Comparison of ENCODE assay signal across 24 cellular contexts in genomic region chr15:76134537-76134936, GRCh38.
DNase-seq lines count a peak whose midpoint lies in the region; ATAC-seq, FAIRE-seq and TF ChIP-seq lines count a peak whose summit lies in the region.
"Had no signal": no experiment of that assay in that cellular context is flagged by ENCODE, and none has a peak within 500 bp of the region (broad histone marks: within the 10 kb centered on the region; RNA-seq: fewer than 3 reads in every experiment).

No MANE protein-coding gene starts in this region.

- no peaks in the 10 kb centered on the region for H3K9me1 ChIP-seq in K562 (ENCODE audit: control insufficient read depth, insufficient read depth, low read length)

- 0% methylated on average over 1 of the region's 1 CpG for WGBS in K562 (ENCODE audit: insufficient coverage, low coverage, missing lambda C conversion rate)
- WGBS in right cardiac atrium, result 95% methylated on average over 1 of the region's 1 CpG

- no TSS peak for BruUV-seq in K562 (replicated peaks; lab: Mats Ljungman, UMichigan)

- no peak overlapping the region for H3K4me3 Mint-ChIP-seq in T-helper 2 cell treated with Interferon-gamma antibody and Interleukin-4, amounts not matched to agents 5 μg/mL and 100 μg/mL, for 36 hours
- no peak overlapping the region for H3K4me3 Mint-ChIP-seq in immature natural killer cell
- H3K4me3 Mint-ChIP-seq: CD14-positive monocyte; CD4-positive, alpha-beta T cell; CD8-positive, alpha-beta memory T cell had no signal

- no peaks in the 10 kb centered on the region for H3K36me3 Mint-ChIP-seq in T-helper 2 cell treated with Interferon-gamma antibody and Interleukin-4, amounts not matched to agents 5 μg/mL and 100 μg/mL, for 36 hours (ENCODE audit: low read depth)
- no peaks in the 10 kb centered on the region for H3K36me3 Mint-ChIP-seq in immature natural killer cell
- H3K36me3 Mint-ChIP-seq: CD14-positive monocyte; CD8-positive, alpha-beta memory T cell had no signal

- no peak for TF ChIP-seq EP300 in K562 (IDR thresholded peaks at IDR 0.05; ENCODE audit: low read length)

- no peaks in the 10 kb centered on the region for H3K9me3 Mint-ChIP-seq in T-helper 2 cell treated with Interferon-gamma antibody and Interleukin-4, amounts not matched to agents 5 μg/mL and 100 μg/mL, for 36 hours
- H3K9me3 Mint-ChIP-seq in immature natural killer cell, result no peaks in the 10 kb centered on the region
- H3K9me3 Mint-ChIP-seq: CD14-positive monocyte; CD4-positive, alpha-beta T cell had no signal

- H3K4me1 ChIP-seq in HEK293 (ENCODE audit: control insufficient read depth, insufficient read depth, low read length), result no peaks in the 10 kb centered on the region
- peaks cover 61% of the 10 kb centered on the region for H3K4me1 ChIP-seq in OCI-LY3 (ENCODE audit: low read length)
- H3K4me1 ChIP-seq in K562 (replicated peaks in 1 of 2; ENCODE audit: control insufficient read depth in 2 of 2, insufficient read depth in 2 of 2, low read length in 2 of 2), result no peaks in the 10 kb centered on the region; a peak in 1 of 5 replicates
- H3K4me1 ChIP-seq in right cardiac atrium (ENCODE audit: control insufficient read depth, insufficient read depth, low read length), result no peaks in the 10 kb centered on the region
- H3K4me1 ChIP-seq: A549, BE2C had no signal

- H3K27me3 ChIP-seq in OCI-LY3 (ENCODE audit: low read depth, low read length), result peaks cover 3% of the 10 kb centered on the region; the same call in 1 of the 2 replicates
- H3K27me3 ChIP-seq in K562 (ENCODE audit: control insufficient read depth in 2 of 2, insufficient read depth in 2 of 2, low read length in 2 of 2), result peaks cover 21 to 52% of the 10 kb centered on the region in 2 experiments
- H3K27me3 ChIP-seq in right cardiac atrium (ENCODE audit: control insufficient read depth, insufficient read depth), result no peaks in the 10 kb centered on the region
- H3K27me3 ChIP-seq: BLaER1 treated with 17β-estradiol and CSF1 and Interleukin-3, amounts not matched to agents 10 nM and 100 nM had no signal

- no peak for TF ChIP-seq RAD21 in K562 (CRISPR knock-in tag; conservative IDR thresholded peaks at IDR 0.05 in 1 of 2, IDR thresholded peaks at IDR 0.05 in 1 of 2)

- H3K9ac ChIP-seq in OCI-LY3 (ENCODE audit: low read length) (peak overlapping the region; percentile 60; the same call in 1 of the 2 replicates), K562 (ENCODE audit: insufficient read depth in 1 of 2, low read depth in 2 of 2, low read length in 2 of 2) (no peak overlapping the region)
- H3K9ac ChIP-seq: BLaER1 treated with 17β-estradiol and CSF1 and Interleukin-3, amounts not matched to agents 10 nM and 100 nM had no signal

- in situ Hi-C loops in K562 (cut with MboI), result no loop called here

- peaks cover 7% of the 10 kb centered on the region for H3K4me1 Mint-ChIP-seq in T-helper 2 cell treated with Interferon-gamma antibody and Interleukin-4, amounts not matched to agents 5 μg/mL and 100 μg/mL, for 36 hours (ENCODE audit: low read depth)
- no peaks in the 10 kb centered on the region for H3K4me1 Mint-ChIP-seq in immature natural killer cell

- no peaks in the 10 kb centered on the region for H4K20me1 ChIP-seq in OCI-LY3 (ENCODE audit: insufficient read depth, low read length)
- H4K20me1 ChIP-seq in K562 (replicated peaks; ENCODE audit: control insufficient read depth, insufficient read depth, low read length), result 0 out of 2 replicates have a peak, but pooled peaks cover 3% of the 10 kb centered on the region
- H4K20me1 ChIP-seq: BLaER1 treated with 17β-estradiol and CSF1 and Interleukin-3, amounts not matched to agents 10 nM and 100 nM had no signal

- intact Hi-C loops in K562 (cut with micrococcal nuclease) (loop anchor here (10.0 kb wide), 1 partner anchor 180 kb away; no protein-coding TSS in a partner anchor), right cardiac atrium (cut with DNase I) (no loop called here)

- H3K27ac Mint-ChIP-seq in T-helper 2 cell treated with Interferon-gamma antibody and Interleukin-4, amounts not matched to agents 5 μg/mL and 100 μg/mL, for 36 hours, result no peak overlapping the region
- no peak overlapping the region for H3K27ac Mint-ChIP-seq in immature natural killer cell
- H3K27ac Mint-ChIP-seq: CD14-positive monocyte; CD4-positive, alpha-beta T cell; CD8-positive, alpha-beta memory T cell had no signal

- no peak for TF ChIP-seq POLR2A in K562 (conservative IDR thresholded peaks at IDR 0.05)

- ATAC-seq in K562 (no peak), right cardiac atrium (no peak)

- H3K4me2 ChIP-seq in OCI-LY3 (ENCODE audit: low read length) (peak overlapping the region; percentile 53), K562 (ENCODE audit: insufficient read depth, low read length) (no peak overlapping the region)
- H3K4me2 ChIP-seq: A549; BLaER1 treated with 17β-estradiol and CSF1 and Interleukin-3, amounts not matched to agents 10 nM and 100 nM had no signal

- H2AFZ ChIP-seq in OCI-LY3 (ENCODE audit: low read depth, low read length) (no peak overlapping the region; the same call in 1 of the 2 replicates), K562 (ENCODE audit: low read depth, low read length) (no peak overlapping the region)

- H3K27me3 Mint-ChIP-seq in T-helper 2 cell treated with Interferon-gamma antibody and Interleukin-4, amounts not matched to agents 5 μg/mL and 100 μg/mL, for 36 hours (ENCODE audit: low read depth), result peaks cover 6% of the 10 kb centered on the region
- H3K27me3 Mint-ChIP-seq in immature natural killer cell (ENCODE audit: low read depth in 3 of 3), result peaks cover 0 to 6% (median 5%) of the 10 kb centered on the region in 3 donors

- H3K36me3 ChIP-seq in HEK293 (ENCODE audit: control insufficient read depth in 2 of 2, insufficient read depth in 1 of 2, low read length in 2 of 2), result no peaks in the 10 kb centered on the region
- H3K36me3 ChIP-seq in OCI-LY3 (replicated peaks; ENCODE audit: low read depth, low read length), result peaks cover 13% of the 10 kb centered on the region
- H3K36me3 ChIP-seq in K562 (ENCODE audit: control insufficient read depth, insufficient read depth, low read length), result no peaks in the 10 kb centered on the region
- H3K36me3 ChIP-seq: BE2C; BLaER1 treated with 17β-estradiol and CSF1 and Interleukin-3, amounts not matched to agents 10 nM and 100 nM had no signal

- H3K79me2 ChIP-seq in OCI-LY3 (ENCODE audit: low read length), result no peaks in the 10 kb centered on the region
- H3K79me2 ChIP-seq in K562 (ENCODE audit: control insufficient read depth, insufficient read depth, low read length), result no peaks in the 10 kb centered on the region

- DNase-seq in K562 (ENCODE audit: extremely low read depth in 1 of 4, low spot score in 3 of 4) (no peak), right cardiac atrium (no peak), immature natural killer cell (no peak)
- no peak for DNase-seq in T-helper 2 cell treated with Interferon-gamma antibody and Interleukin-4, amounts not matched to agents 5 μg/mL and 100 μg/mL, for 36 hours (ENCODE audit: low spot score)
- DNase-seq: 8988T; ACHN; AML-193; BE2C; CD4-positive, alpha-beta T cell; CD8-positive, alpha-beta memory T cell; DMS 273 treated with DMSO at 0.1 percent for 48 hours; DMS79; EL; GF-D8; GOT3; HCEC 1CT had no signal

- H3K9me3 ChIP-seq in HEK293 (ENCODE audit: control insufficient read depth, insufficient read depth, low read depth, low read length) (no peaks in the 10 kb centered on the region), OCI-LY3 (ENCODE audit: insufficient read depth, low read length) (peaks cover 10% of the 10 kb centered on the region), K562 (replicated peaks; ENCODE audit: control insufficient read depth, insufficient read depth, low read depth, low read length) (no peaks in the 10 kb centered on the region), right cardiac atrium (ENCODE audit: control insufficient read depth, low read length) (no peaks in the 10 kb centered on the region)
- H3K9me3 ChIP-seq: A549; BE2C; BLaER1 treated with 17β-estradiol and CSF1 and Interleukin-3, amounts not matched to agents 10 nM and 100 nM had no signal

- POLR2A ChIA-PET in HEK293 (lab: Yijun Ruan, JAX), result no interaction called here
- POLR2A ChIA-PET in K562 (lab: Yijun Ruan, JAX), result interaction anchor here (1.6 kb wide), 1 partner anchor 65 kb away, joined by 3 read pairs; no protein-coding TSS in a partner anchor

- H3K27ac ChIP-seq in HEK293 (ENCODE audit: extremely low read depth, low read depth, low read length) (no peak overlapping the region), OCI-LY3 (ENCODE audit: low read length) (peak overlapping the region; percentile 91), K562 (ENCODE audit: extremely low read depth, low read depth, low read length) (no peak overlapping the region), right cardiac atrium (ENCODE audit: low read length) (no peak overlapping the region)
- H3K27ac ChIP-seq: A549; BLaER1 treated with 17β-estradiol and CSF1 and Interleukin-3, amounts not matched to agents 10 nM and 100 nM had no signal

- CTCF ChIA-PET in HEK293 (lab: Yijun Ruan, JAX), result interaction anchor here (0.6 to 9.6 kb wide), 3 partner anchors 15 to 839 kb away, joined by 3 to 261 read pairs (median 91); partner anchors contain the start of gene TMEM266
- CTCF ChIA-PET in K562 (lab: Yijun Ruan, JAX; ENCODE audit: low intra/inter-chr PET ratio), result no interaction called here

- TF ChIP-seq CTCF in HEK293 (tag by site-specific recombination; IDR thresholded peaks at IDR 0.05) (no peak), OCI-LY3 (IDR thresholded peaks at IDR 0.05; ENCODE audit: low read depth, low read length) (no peak), K562 (IDR thresholded peaks at IDR 0.05 in 2 of 3, conservative IDR thresholded peaks at IDR 0.05 in 1 of 3; ENCODE audit: insufficient read depth in 2 of 3, low read depth in 1 of 3, low read length in 3 of 3) (no peak)

- FAIRE-seq in K562 (lab: Jason Lieb, UNC), result no peak
- FAIRE-seq: A549, D721Med, GM12891, H54 had no signal

- H3K4me3 ChIP-seq in HEK293 (ENCODE audit: low read depth, low read length) (no peak overlapping the region), OCI-LY3 (ENCODE audit: low read length) (peak overlapping the region; percentile 33; the same call in 1 of the 2 replicates), K562 (no peak overlapping the region), right cardiac atrium (ENCODE audit: low read length) (no peak overlapping the region)
- H3K4me3 ChIP-seq: A549; BLaER1 treated with 17β-estradiol and CSF1 and Interleukin-3, amounts not matched to agents 10 nM and 100 nM had no signal

TF ChIP-seq in HEK293, 187 proteins besides CTCF, POLR2A, EP300 and RAD21:
- TF ChIP-seq ZNF266 (tag by site-specific recombination; IDR thresholded peaks at IDR 0.05; ENCODE audit: low read depth), result peak; percentile 56; the same call in 1 of the 2 replicates
- no peak for TF ChIP-seq ZBTB8A (tag by site-specific recombination; IDR thresholded peaks at IDR 0.05)
- no peak for TF ChIP-seq ZNF239 (tag by site-specific recombination; IDR thresholded peaks at IDR 0.05)

TF ChIP-seq in K562, 482 proteins besides CTCF, POLR2A, EP300 and RAD21 (continues in another document):
- TF ChIP-seq YBX1 (IDR thresholded peaks at IDR 0.05) (no peak), RCOR1 (IDR thresholded peaks at IDR 0.05; ENCODE audit: borderline replicate concordance in 1 of 2, low read depth in 2 of 2, low read length in 2 of 2) (no peak), ARID1B (IDR thresholded peaks at IDR 0.05) (peak; percentile 37), ZFPM2 (CRISPR knock-in tag; IDR thresholded peaks at IDR 0.05) (no peak), TEAD4 (IDR thresholded peaks at IDR 0.05; ENCODE audit: low read length) (peak; percentile 70), TEAD4 (CRISPR knock-in tag; IDR thresholded peaks at IDR 0.05; ENCODE audit: borderline replicate concordance) (no peak)
